1 cellular context compared by ENCODE assay signal in genomic region chr18:70289351-70290330, GRCh38.
TF ChIP-seq lines count a peak whose summit lies in the region.

No MANE protein-coding gene starts in this region.

TF ChIP-seq in GM12878, 131 proteins besides CTCF, POLR2A, EP300 and RAD21 (continued from another document):
- TF ChIP-seq HSF1 (IDR thresholded peaks at IDR 0.05; ENCODE audit: low read depth, low read length) (no peak), NBN (IDR thresholded peaks at IDR 0.05) (no peak), CEBPZ (IDR thresholded peaks at IDR 0.05; ENCODE audit: low read depth, low read length) (no peak), WRNIP1 (IDR thresholded peaks at IDR 0.05; ENCODE audit: borderline replicate concordance, low read depth, low read length) (no peak), NFIC (IDR thresholded peaks at IDR 0.05; ENCODE audit: low read depth, low read length) (no peak), EGR1 (IDR thresholded peaks at IDR 0.05; ENCODE audit: borderline replicate concordance in 1 of 2, low read depth in 2 of 2, low read length in 2 of 2) (peak in 1 of 2 experiments; percentile 68; a peak in 2 of 3 replicates), FOXK2 (IDR thresholded peaks at IDR 0.05) (no peak), CEBPB (IDR thresholded peaks at IDR 0.05; ENCODE audit: borderline replicate concordance in 1 of 2, low read depth in 2 of 2, low read length in 2 of 2) (no peak), IRF4 (IDR thresholded peaks at IDR 0.05; ENCODE audit: low read depth, low read length) (no peak), POU2F2 (IDR thresholded peaks at IDR 0.05; ENCODE audit: borderline replicate concordance, low read depth, low read length) (no peak), GABPA (IDR thresholded peaks at IDR 0.05; ENCODE audit: low read depth) (no peak), NFXL1 (IDR thresholded peaks at IDR 0.05; ENCODE audit: borderline replicate concordance) (no peak), RB1 (IDR thresholded peaks at IDR 0.05; ENCODE audit: borderline replicate concordance) (no peak), HDAC6 (IDR thresholded peaks at IDR 0.05; ENCODE audit: unreplicated experiment) (no peak), ATF3 (IDR thresholded peaks at IDR 0.05; ENCODE audit: borderline replicate concordance, extremely low read depth, low read depth, low read length) (no peak), IRF5 (IDR thresholded peaks at IDR 0.05; ENCODE audit: borderline replicate concordance) (no peak), JUNB (IDR thresholded peaks at IDR 0.05) (no peak), CHD1 (IDR thresholded peaks at IDR 0.05; ENCODE audit: low read depth, low read length) (no peak), ZNF274 (IDR thresholded peaks at IDR 0.05; ENCODE audit: insufficient read depth, insufficient read length) (no peak), REST (IDR thresholded peaks at IDR 0.05; ENCODE audit: low read depth, low read length) (no peak), RCOR1 (conservative IDR thresholded peaks at IDR 0.05; ENCODE audit: low read depth, low read length) (no peak), SIN3A (IDR thresholded peaks at IDR 0.05; ENCODE audit: low read depth, low read length) (no peak), YBX1 (IDR thresholded peaks at IDR 0.05) (no peak), BCL11A (IDR thresholded peaks at IDR 0.05; ENCODE audit: low read depth, low read length) (no peak), RAD51 (IDR thresholded peaks at IDR 0.05) (no peak), NR2C2 (IDR thresholded peaks at IDR 0.05; ENCODE audit: borderline replicate concordance, control insufficient read depth, insufficient read length, low read depth) (no peak), KAT2A (conservative IDR thresholded peaks at IDR 0.05; ENCODE audit: control insufficient read depth, low read depth, low read length) (no peak), SMAD1 (IDR thresholded peaks at IDR 0.05; ENCODE audit: low read depth, partially characterized antibody) (no peak), GATAD2B (conservative IDR thresholded peaks at IDR 0.05; ENCODE audit: low read depth) (0 out of 2 replicates have a peak, but pooled peaks have one; percentile 35), IKZF1 (conservative IDR thresholded peaks at IDR 0.05) (no peak), SMC3 (IDR thresholded peaks at IDR 0.05; ENCODE audit: borderline replicate concordance, low read length) (no peak), SUZ12 (IDR thresholded peaks at IDR 0.05; ENCODE audit: unreplicated experiment) (no peak), E2F8 (IDR thresholded peaks at IDR 0.05; ENCODE audit: low read depth, partially characterized antibody) (no peak), BHLHE40 (IDR thresholded peaks at IDR 0.05; ENCODE audit: borderline replicate concordance in 1 of 2, low read depth in 2 of 2, low read length in 1 of 2) (0 out of 4 replicates have a peak, but pooled peaks of 1 of the 2 experiments have one; percentile 10), YY1 (IDR thresholded peaks at IDR 0.05; ENCODE audit: low read depth, low read length) (peak; percentile 47; the same call in 1 of the 2 replicates), FOS (IDR thresholded peaks at IDR 0.05; ENCODE audit: borderline replicate concordance, extremely low read depth, insufficient read length) (no peak)
- TF ChIP-seq, protein P1, sequence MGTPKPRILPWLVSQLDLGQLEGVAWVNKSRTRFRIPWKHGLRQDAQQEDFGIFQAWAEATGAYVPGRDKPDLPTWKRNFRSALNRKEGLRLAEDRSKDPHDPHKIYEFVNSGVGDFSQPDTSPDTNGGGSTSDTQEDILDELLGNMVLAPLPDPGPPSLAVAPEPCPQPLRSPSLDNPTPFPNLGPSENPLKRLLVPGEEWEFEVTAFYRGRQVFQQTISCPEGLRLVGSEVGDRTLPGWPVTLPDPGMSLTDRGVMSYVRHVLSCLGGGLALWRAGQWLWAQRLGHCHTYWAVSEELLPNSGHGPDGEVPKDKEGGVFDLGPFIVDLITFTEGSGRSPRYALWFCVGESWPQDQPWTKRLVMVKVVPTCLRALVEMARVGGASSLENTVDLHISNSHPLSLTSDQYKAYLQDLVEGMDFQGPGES (IDR thresholded peaks at IDR 0.05) = no peak
